23 cellular contexts compared by ENCODE assay signal in genomic region chr19:31111741-31112140, GRCh38.
DNase-seq lines count a peak whose midpoint lies in the region; ATAC-seq, FAIRE-seq and TF ChIP-seq lines count a peak whose summit lies in the region.
"Had no signal": no experiment of that assay in that cellular context is flagged by ENCODE, and none has a peak within 500 bp of the region (broad histone marks: within the 10 kb centered on the region; RNA-seq: fewer than 3 reads in every experiment).

No MANE protein-coding gene starts in this region.

- no peak for TF ChIP-seq CTCF in Panc1 (IDR thresholded peaks at IDR 0.05)
- no peak for TF ChIP-seq CTCF in pancreas (IDR thresholded peaks at IDR 0.05)
- no peak for TF ChIP-seq CTCF in transverse colon (IDR thresholded peaks at IDR 0.05)

- CTCF ChIA-PET in Panc1 (lab: Charles Lee), result no interaction called here

- H4K8ac ChIP-seq in mesenchymal stem cell (ENCODE audit: low read length), result no peak overlapping the region

- no peak overlapping the region for H4K91ac ChIP-seq in mesenchymal stem cell (ENCODE audit: low read length)

- no peak overlapping the region for H3K14ac ChIP-seq in mesenchymal stem cell (ENCODE audit: low read length in 2 of 2)

- peak overlapping the region; percentile 46 for H2AK5ac ChIP-seq in mesenchymal stem cell (ENCODE audit: low read length, severe bottlenecking)

- no peak overlapping the region for H3K23ac ChIP-seq in mesenchymal stem cell (ENCODE audit: low read length in 2 of 2)

- no peak overlapping the region for H2BK120ac ChIP-seq in mesenchymal stem cell (ENCODE audit: low read depth, low read length)

- FAIRE-seq in pancreas (lab: Jason Lieb, UNC), result no peak
- FAIRE-seq: A549, GM12891, GM18507 had no signal

- H3K27me3 ChIP-seq in Panc1 (ENCODE audit: control insufficient read depth, insufficient read depth, low read length), result no peaks in the 10 kb centered on the region
- peaks cover 0 to 6% of the 10 kb centered on the region in 2 experiments for H3K27me3 ChIP-seq in mesenchymal stem cell (ENCODE audit: control insufficient read depth in 1 of 2, insufficient read depth in 1 of 2, low read length in 2 of 2)
- peaks cover 0 to 6% (median 2%) of the 10 kb centered on the region in 4 donors for H3K27me3 ChIP-seq in pancreas
- no peaks in the 10 kb centered on the region for H3K27me3 ChIP-seq in transverse colon
- H3K27me3 ChIP-seq: BE2C; BLaER1 treated with 17β-estradiol and CSF1 and Interleukin-3, amounts not matched to agents 10 nM and 100 nM had no signal

- no peak overlapping the region for H3K9ac ChIP-seq in mesenchymal stem cell (ENCODE audit: low read length)
- H3K9ac ChIP-seq: BLaER1 treated with 17β-estradiol and CSF1 and Interleukin-3, amounts not matched to agents 10 nM and 100 nM had no signal

- no peak overlapping the region for H3K4me2 ChIP-seq in mesenchymal stem cell (ENCODE audit: low read length, poor library complexity, severe bottlenecking)
- H3K4me2 ChIP-seq: A549, GM23338 had no signal

- peaks cover 20% of the 10 kb centered on the region for H3K4me1 ChIP-seq in Panc1 (ENCODE audit: control insufficient read depth, insufficient read depth, low read length)
- H3K4me1 ChIP-seq in mesenchymal stem cell (ENCODE audit: control insufficient read depth, insufficient read depth, low read depth, low read length), result peaks cover 7% of the 10 kb centered on the region
- H3K4me1 ChIP-seq in pancreas, result no peaks in the 10 kb centered on the region
- H3K4me1 ChIP-seq in transverse colon, result peaks cover 0 to 5% (median 4%) of the 10 kb centered on the region in 4 donors
- H3K4me1 ChIP-seq: BE2C had no signal

- H2BK15ac ChIP-seq in mesenchymal stem cell (ENCODE audit: low read depth, poor library complexity, severe bottlenecking), result no peak overlapping the region

- BruUV-seq in Panc1 (replicated peaks; lab: Mats Ljungman, UMichigan), result no TSS peak

- H3K4ac ChIP-seq in mesenchymal stem cell (ENCODE audit: low read depth in 1 of 2, low read length in 2 of 2), result no peak overlapping the region

- H3K18ac ChIP-seq in mesenchymal stem cell (ENCODE audit: low read depth in 1 of 2, low read length in 2 of 2), result no peak overlapping the region

- WGBS in mesenchymal stem cell, result 93% methylated on average over 3 of the region's 3 CpGs
- 55 to 60% methylated on average over 3 of the region's 3 CpGs for WGBS in pancreas, 2 donors
- WGBS in transverse colon (ENCODE audit: low coverage in 1 of 2), 2 donors, result 80 to 95% methylated on average over 2 to 3 of the region's 3 CpGs

- peak overlapping the region; percentile 62 for H3K27ac ChIP-seq in Panc1 (ENCODE audit: low read length)
- H3K27ac ChIP-seq in mesenchymal stem cell (ENCODE audit: low read length, poor library complexity, severe bottlenecking), result no peak overlapping the region
- no peak overlapping the region for H3K27ac ChIP-seq in pancreas
- H3K27ac ChIP-seq in transverse colon, result no peak overlapping the region
- H3K27ac ChIP-seq: A549; BLaER1 treated with 17β-estradiol and CSF1 and Interleukin-3, amounts not matched to agents 10 nM and 100 nM had no signal

- DNase-seq in Panc1 (ENCODE audit: low read depth, low spot score), result no peak
- DNase-seq in SK-N-DZ (ENCODE audit: low spot score), result peak; percentile 21
- DNase-seq in mesenchymal stem cell, result no peak
- no peak for DNase-seq in pancreas
- DNase-seq in transverse colon, result no peak
- DNase-seq in amygdala (lab: John Stamatoyannopoulos, UW), result no peak
- DNase-seq: 8988T; ACHN; AML-193; BE2C; Calu3; CD4-positive, alpha-beta memory T cell; COR-L47; DMS53; DMS79 treated with DMSO at 0.1 percent for 48 hours; GF-D8; H9 had no signal

- no peaks in the 10 kb centered on the region for H3K79me1 ChIP-seq in mesenchymal stem cell (replicated peaks; ENCODE audit: low read length, poor library complexity, severe bottlenecking)

- H2AFZ ChIP-seq in mesenchymal stem cell (ENCODE audit: low read depth, low read length), result no peak overlapping the region
- H2AFZ ChIP-seq: GM23338 had no signal

- POLR2A ChIA-PET in Panc1 (lab: Charles Lee), result no interaction called here

- TF ChIP-seq POLR2A in transverse colon (IDR thresholded peaks at IDR 0.05), result no peak

- intact Hi-C loops in Panc1 (cut with micrococcal nuclease; ENCODE audit: unreplicated experiment) (no loop called here), pancreas (cut with DNase I) (no loop called here), transverse colon (cut with DNase I; ENCODE audit: low total_unique reads) (no loop called here)

- H3K36me3 ChIP-seq in Panc1 (ENCODE audit: control insufficient read depth, insufficient read depth, low read length), result no peaks in the 10 kb centered on the region
- H3K36me3 ChIP-seq in mesenchymal stem cell (ENCODE audit: control insufficient read depth in 1 of 2, insufficient read depth in 2 of 2, low read depth in 1 of 2, low read length in 2 of 2), result no peaks in the 10 kb centered on the region
- H3K36me3 ChIP-seq in pancreas, result no peaks in the 10 kb centered on the region
- no peaks in the 10 kb centered on the region for H3K36me3 ChIP-seq in transverse colon
- H3K36me3 ChIP-seq: BE2C; BLaER1 treated with 17β-estradiol and CSF1 and Interleukin-3, amounts not matched to agents 10 nM and 100 nM had no signal

- no peak for TF ChIP-seq EP300 in transverse colon (IDR thresholded peaks at IDR 0.05; ENCODE audit: low read depth)

- H3K9me3 ChIP-seq in Panc1 (ENCODE audit: control insufficient read depth, insufficient read depth, low read depth, low read length) (no peaks in the 10 kb centered on the region), mesenchymal stem cell (ENCODE audit: control insufficient read depth, low read length) (no peaks in the 10 kb centered on the region), pancreas (no peaks in the 10 kb centered on the region), transverse colon (no peaks in the 10 kb centered on the region)
- H3K9me3 ChIP-seq: BE2C had no signal

- peak overlapping the region; percentile 22 to 93 for H2BK12ac ChIP-seq in mesenchymal stem cell (ENCODE audit: low read length in 2 of 2)

- ATAC-seq in Panc1 (no peak), pancreas (no peak)
- ATAC-seq: A549, GM23338, HCT116 had no signal

- H2BK5ac ChIP-seq in mesenchymal stem cell (ENCODE audit: low read depth, low read length, poor library complexity, severe bottlenecking), result no peak overlapping the region

- H3K4me3 ChIP-seq in Panc1 (ENCODE audit: low read depth in 2 of 2, low read length in 2 of 2) (no peak overlapping the region), mesenchymal stem cell (ENCODE audit: insufficient read depth in 1 of 2, low read depth in 1 of 2, low read length in 2 of 2) (no peak overlapping the region), pancreas (no peak overlapping the region), transverse colon (no peak overlapping the region)
- H3K4me3 ChIP-seq: A549; BLaER1 treated with 17β-estradiol and CSF1 and Interleukin-3, amounts not matched to agents 10 nM and 100 nM; GM23338 had no signal

- in situ Hi-C loops in Panc1 (cut with HindIII; ENCODE audit: low pct_unique_long_range_greater_than_20kb, low sequenced_read_pairs), result no loop called here
- in situ Hi-C loops in transverse colon (cut with MboI; ENCODE audit: low pct_ligation_motif_present in 1 of 4, low pct_unique_long_range_greater_than_20kb in 1 of 4, low sequenced_read_pairs in 3 of 4), result no loop called here
